ENCODE assay signal across 9 cellular contexts in genomic region chr14:75280448-75280830, GRCh38. TPM values are rescaled to one million over a fixed set of nuclear protein-coding genes. Genes with fewer than 3 reads are reported as not detected.
DNase-seq lines count a peak whose midpoint lies in the region; ATAC-seq and TF ChIP-seq lines count a peak whose summit lies in the region.
"Had no signal": no experiment of that assay in that cellular context is flagged by ENCODE, and none has a peak within 500 bp of the region (broad histone marks: within the 10 kb centered on the region; RNA-seq: fewer than 3 reads in every experiment).

No MANE protein-coding gene starts in this region.

- DNase-seq in heart left ventricle (no peak), cardiac septum (ENCODE audit: low spot score) (no peak), upper lobe of left lung (no peak), NCI-H748 (lab: John Stamatoyannopoulos, UW; ENCODE audit: unreplicated experiment) (no peak), GM13976 (ENCODE audit: low spot score) (no peak)
- DNase-seq: HCEC 1CT had no signal

- no peaks in the 10 kb centered on the region for H3K9me3 ChIP-seq in heart left ventricle
- H3K9me3 ChIP-seq in ectodermal cell (ENCODE audit: control insufficient read depth, low read length): no peaks in the 10 kb centered on the region
- H3K9me3 ChIP-seq in muscle layer of colon (ENCODE audit: low read length): no peaks in the 10 kb centered on the region
- no peaks in the 10 kb centered on the region for H3K9me3 ChIP-seq in upper lobe of left lung

- H3K4me1 ChIP-seq in heart left ventricle (peaks cover 6 to 67% (median 28%) of the 10 kb centered on the region in 12 donors), ectodermal cell (ENCODE audit: control insufficient read depth, insufficient read depth, low read length) (no peaks in the 10 kb centered on the region), muscle layer of colon (ENCODE audit: insufficient read depth, low read length) (peaks cover 29% of the 10 kb centered on the region), upper lobe of left lung (peaks cover 27 to 48% (median 34%) of the 10 kb centered on the region in 4 donors)

- ATAC-seq in heart left ventricle: no peak
- ATAC-seq in upper lobe of left lung (ENCODE audit: low FRiP score in 2 of 2): no peak
- ATAC-seq in HG02840 (IDR thresholded peaks at IDR 0.05; ENCODE audit: low FRiP score, unreplicated experiment): no peak

- in situ Hi-C loops in GM13976 (cut with MboI; ENCODE audit: low sequenced_read_pairs, unreplicated experiment): no loop called here

- no peak for TF ChIP-seq EP300 in upper lobe of left lung (IDR thresholded peaks at IDR 0.05)

- H3K27me3 ChIP-seq in heart left ventricle (no peaks in the 10 kb centered on the region), ectodermal cell (ENCODE audit: control insufficient read depth, insufficient read depth, low read length, poor library complexity, severe bottlenecking) (peaks cover 58% of the 10 kb centered on the region), muscle layer of colon (ENCODE audit: control insufficient read depth in 1 of 2, insufficient read depth in 2 of 2, low read length in 2 of 2) (no peaks in the 10 kb centered on the region), upper lobe of left lung (no peaks in the 10 kb centered on the region)

- H3K4me3 ChIP-seq in heart left ventricle (peak overlapping the region; percentile 56 to 98 (median 88)), ectodermal cell (ENCODE audit: insufficient read depth, low read depth, low read length) (peak overlapping the region; percentile 68), muscle layer of colon (ENCODE audit: low read depth in 1 of 2, low read length in 2 of 2) (peak overlapping the region; percentile 70 to 94), upper lobe of left lung (peak overlapping the region; percentile 70 to 92 (median 78))

- H3K27ac ChIP-seq in heart left ventricle (peak overlapping the region in 6 of 12 donors; percentile 91 to 100 (median 99)), ectodermal cell (ENCODE audit: insufficient read depth, low read depth, low read length, poor library complexity, severe bottlenecking) (no peak overlapping the region), muscle layer of colon (ENCODE audit: low read depth, low read length) (peak overlapping the region; percentile 99), upper lobe of left lung (peak overlapping the region; percentile 96 to 99 (median 98))

- peak overlapping the region; percentile 94 for H3K9ac ChIP-seq in muscle layer of colon (ENCODE audit: low read length)

- 88 to 95% (median 90%) methylated on average over 6 of the region's 6 CpGs for WGBS in heart left ventricle, 4 donors
- WGBS in ectodermal cell, 2 experiments: 34 to 35% methylated on average over 6 of the region's 6 CpGs
- 77 to 95% methylated on average over 6 of the region's 6 CpGs for WGBS in upper lobe of left lung, 2 donors

- no peak for TF ChIP-seq CTCF in heart left ventricle (IDR thresholded peaks at IDR 0.05)
- no peak for TF ChIP-seq CTCF in upper lobe of left lung (IDR thresholded peaks at IDR 0.05)
- TF ChIP-seq CTCF in GM13976 (IDR thresholded peaks at IDR 0.05; ENCODE audit: borderline replicate concordance, control extremely low read depth, extremely low read depth, insufficient read depth, missing control alignments): no peak

- H3K36me3 ChIP-seq in heart left ventricle (peaks cover 0 to 29% (median 18%) of the 10 kb centered on the region in 9 donors), ectodermal cell (ENCODE audit: control insufficient read depth, insufficient read depth, low read length) (no peaks in the 10 kb centered on the region), muscle layer of colon (ENCODE audit: insufficient read depth, low read length) (peaks cover 25% of the 10 kb centered on the region), upper lobe of left lung (peaks cover 6 to 31% (median 21%) of the 10 kb centered on the region in 4 donors)

- TF ChIP-seq POLR2A in heart left ventricle (IDR thresholded peaks at IDR 0.05) (no peak), upper lobe of left lung (IDR thresholded peaks at IDR 0.05) (no peak)

- intact Hi-C loops in heart left ventricle (cut with DNase I) (no loop called here), cardiac septum (cut with DNase I) (no loop called here)

RNA-seq across cellular contexts. Expression of gene FOS, which starts 1.8 kb away (rescaled TPM):
- 100 to 1,000 TPM in 1 of 9 donors, 10 to 100 TPM in 6, 1 to 10 TPM in 2; 6.5 to 549 (median 28.6) TPM for total RNA-seq in heart left ventricle
- 10 to 100 TPM; 24.1 to 49.4 TPM for polyA plus RNA-seq in heart left ventricle
- total RNA-seq in cardiac septum: 25.8 TPM
- 82.6 TPM for polyA plus RNA-seq in ectodermal cell (2013, experiment 1 of 4)
- 58.4 TPM for polyA plus RNA-seq in ectodermal cell (2013, experiment 2 of 4)
- 34.2 TPM for polyA plus RNA-seq in ectodermal cell (2013, experiment 3 of 4)
- polyA plus RNA-seq in ectodermal cell (2013, experiment 4 of 4): 32.0 TPM
- 1,000 to 10,000 TPM in 1 of 6 donors, 100 to 1,000 TPM in 5; 386 to 1,146 (median 633) TPM for total RNA-seq in upper lobe of left lung
